Comparison of ENCODE assay signal across 8 cellular contexts in the genomic region with DNA sequence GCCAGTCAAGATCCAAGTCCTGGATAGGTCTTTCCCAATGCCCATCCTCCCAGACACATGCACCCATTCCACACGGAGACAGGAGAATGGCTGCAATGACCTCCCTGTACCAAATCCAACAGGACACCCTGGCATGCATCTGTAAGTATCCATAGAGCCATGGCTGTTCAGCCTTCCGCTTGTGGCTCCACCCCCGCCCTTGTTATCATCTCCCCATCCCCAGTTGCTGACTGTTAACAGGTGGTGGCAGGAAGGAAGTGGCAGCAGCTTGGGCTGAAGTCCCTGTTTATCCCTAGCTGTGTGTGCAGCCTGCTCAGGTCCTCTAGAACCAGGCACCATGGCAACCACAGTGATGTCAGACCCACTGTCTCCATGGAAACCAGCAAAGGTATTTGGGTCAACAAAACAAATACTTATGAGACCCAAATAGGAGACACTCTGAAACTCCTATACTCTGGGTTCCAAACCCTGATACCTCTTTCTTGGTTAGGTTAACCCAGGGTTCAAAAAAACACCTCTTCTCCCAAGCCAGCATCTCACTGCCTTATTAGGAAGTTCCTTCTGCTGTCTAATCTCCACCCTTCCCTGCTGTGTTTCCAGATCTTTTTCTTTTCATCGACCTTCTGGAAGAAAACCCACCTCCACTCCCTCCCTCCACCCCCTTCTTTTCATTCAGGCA. TPM values are rescaled to one million over a fixed set of nuclear protein-coding genes. Genes with fewer than 3 reads are reported as not detected.
A peak's percentile ranks its signal among the peaks of the same experiment; 100 is the strongest.
DNase-seq lines count a peak whose midpoint lies in the region; ATAC-seq, FAIRE-seq and TF ChIP-seq lines count a peak whose summit lies in the region.

No MANE protein-coding gene starts in this region.

- H3K27me3 ChIP-seq in SJSA1 (replicated peaks) (no peaks in the 10 kb centered on the region), right atrium auricular region (no peaks in the 10 kb centered on the region)

- TF ChIP-seq CTCF in A549 (IDR thresholded peaks at IDR 0.05) = no peak
- TF ChIP-seq CTCF in right atrium auricular region (IDR thresholded peaks at IDR 0.05) = no peak

- no peak for FAIRE-seq in A549 (lab: Jason Lieb, UNC)

- ATAC-seq in A549 = peak; percentile 28 to 29; a peak in 4 of 6 replicates
- ATAC-seq in GM18909 (IDR thresholded peaks at IDR 0.05; ENCODE audit: poor library complexity, unreplicated experiment) = peak; percentile 59
- ATAC-seq in HG03139 (IDR thresholded peaks at IDR 0.05; ENCODE audit: unreplicated experiment) = no peak

- H3K4me2 ChIP-seq in A549 = peak overlapping the region; percentile 93

- peak overlapping the region; percentile 94 for H3K27ac Mint-ChIP-seq in activated naive CD8-positive, alpha-beta T cell treated with anti-CD3 and anti-CD28 coated beads for 36 hours

- DNase-seq in A549 (ENCODE audit: low read depth in 1 of 2, low spot score in 1 of 2) (peak in 1 of 2 experiments; percentile 60), HT1080 (ENCODE audit: low read depth) (peak; percentile 71), SJSA1 (ENCODE audit: low read depth in 1 of 2, low spot score in 2 of 2) (no peak), right atrium auricular region (ENCODE audit: low spot score) (no peak), putamen (ENCODE audit: low spot score) (peak; percentile 81)
- DNase-seq in activated naive CD8-positive, alpha-beta T cell treated with anti-CD3 and anti-CD28 coated beads for 36 hours = peak; percentile 83

- peaks cover 21% of the 10 kb centered on the region for H3K4me1 ChIP-seq in A549
- peaks cover 11% of the 10 kb centered on the region for H3K4me1 ChIP-seq in SJSA1 (replicated peaks)
- H3K4me1 ChIP-seq in right atrium auricular region = peaks cover 0 to 47% of the 10 kb centered on the region in 2 donors

- H3K36me3 Mint-ChIP-seq in activated naive CD8-positive, alpha-beta T cell treated with anti-CD3 and anti-CD28 coated beads for 36 hours = peaks cover 5% of the 10 kb centered on the region

- peaks cover 70% of the 10 kb centered on the region for H3K4me1 Mint-ChIP-seq in activated naive CD8-positive, alpha-beta T cell treated with anti-CD3 and anti-CD28 coated beads for 36 hours

- H3K27ac ChIP-seq in A549 (peak overlapping the region; percentile 48 to 82; a peak in 5 of 6 replicates), SJSA1 (peak overlapping the region; percentile 4), right atrium auricular region (peak overlapping the region; percentile 73 to 84)

- TF ChIP-seq RAD21 in A549 (conservative IDR thresholded peaks at IDR 0.05 in 1 of 2, IDR thresholded peaks at IDR 0.05 in 1 of 2) = no peak

- WGBS in A549 (ENCODE audit: missing lambda C conversion rate) = 29% methylated on average over 4 of the region's 4 CpGs

- H3K36me3 ChIP-seq in SJSA1 (peaks cover 21% of the 10 kb centered on the region), right atrium auricular region (peaks cover 22% of the 10 kb centered on the region)

- H3K4me3 Mint-ChIP-seq in activated naive CD8-positive, alpha-beta T cell treated with anti-CD3 and anti-CD28 coated beads for 36 hours = peak overlapping the region; percentile 89

- CTCF ChIA-PET in A549 (lab: Yijun Ruan, JAX) = interaction anchor here (0.6 to 2.4 kb wide), 7 partner anchors 10 to 395 kb away, joined by 3 to 13 read pairs (median 4); partner anchors contain the start of gene PMVK

- POLR2A ChIA-PET in A549 (lab: Yijun Ruan, JAX) = interaction anchor here (0.5 to 2.4 kb wide), 8 partner anchors 9 to 347 kb away, joined by 3 to 26 read pairs (median 4); partner anchors contain the start of genes CKS1B, LENEP, PMVK and SHC1

- no peak for TF ChIP-seq EP300 in A549 (IDR thresholded peaks at IDR 0.05)

- H3K4me3 ChIP-seq in A549 (peak overlapping the region; percentile 49), SJSA1 (peak overlapping the region; percentile 34), right atrium auricular region (peak overlapping the region; percentile 52 to 60)

- H3K9me3 Mint-ChIP-seq in activated naive CD8-positive, alpha-beta T cell treated with anti-CD3 and anti-CD28 coated beads for 36 hours = no peaks in the 10 kb centered on the region

- TF ChIP-seq POLR2A in A549 (IDR thresholded peaks at IDR 0.05; ENCODE audit: low read length) = no peak

- H3K27me3 Mint-ChIP-seq in activated naive CD8-positive, alpha-beta T cell treated with anti-CD3 and anti-CD28 coated beads for 36 hours = no peaks in the 10 kb centered on the region

- H3K9me3 ChIP-seq in A549 (no peaks in the 10 kb centered on the region), SJSA1 (replicated peaks) (no peaks in the 10 kb centered on the region), right atrium auricular region (no peaks in the 10 kb centered on the region)

TF ChIP-seq in A549, 52 proteins besides CTCF, POLR2A, EP300 and RAD21 (continues in another document):
- TF ChIP-seq FOSL2 (IDR thresholded peaks at IDR 0.05) = no peak
- no peak for TF ChIP-seq FOSL2 (CRISPR knock-in tag; IDR thresholded peaks at IDR 0.05)
- no peak for TF ChIP-seq RARB (CRISPR knock-in tag; IDR thresholded peaks at IDR 0.05)
- no peak for TF ChIP-seq POLR2AphosphoS2 (conservative IDR thresholded peaks at IDR 0.05; ENCODE audit: low read length)

RNA-seq across cellular contexts. Expression of gene PBXIP1, which starts 0.7 kb away (rescaled TPM):
- polyA plus RNA-seq in A549 (2011; rRNA removed) (15.0 and 16.8 TPM in 2 replicates), A549 (2017; fragmentation: RNase III; extraction: RNeasy Plus Mini Kit Qiagen cat#74134 plus additional on column Dnase treatment) (13.9 to 22.4 TPM (median 20.8 TPM) in 3 replicates)
- 6.0 and 7.7 TPM in 2 replicates for polyA plus RNA-seq in A549 (2012; cell fraction: cytosol; rRNA removed)
- 18.0 and 20.1 TPM in 2 replicates for polyA plus RNA-seq in A549 (2012; cell fraction: nucleus; rRNA removed)
- 14.2 and 14.3 TPM in 2 replicates for polyA minus RNA-seq in A549 (2011; rRNA and poly(A)+ RNA removed)
- total RNA-seq in HT1080 (2014; rRNA removed; shearing (Covaris generic)) = 12.0 and 13.9 TPM in 2 replicates
- polyA plus RNA-seq in HT1080 (2015; cell fraction: cytosol; rRNA removed) = 13.4 and 18.2 TPM in 2 replicates
- 91.1 and 95.5 TPM in 2 replicates for polyA plus RNA-seq in HT1080 (2015; cell fraction: nucleus; rRNA removed)
- total RNA-seq in SJSA1 (2014; rRNA removed; shearing (Covaris generic)) = 25.2 and 30.2 TPM in 2 replicates
- total RNA-seq in activated naive CD8-positive, alpha-beta T cell treated with anti-CD3 and anti-CD28 coated beads for 36 hours = 10 to 100 TPM; 12.2 to 13.2 TPM
- 100 to 1,000 TPM in 1 of 2 donors, 10 to 100 TPM in 1; 81.4 to 101 TPM for total RNA-seq in right atrium auricular region

RNA-seq across cellular contexts. Expression of gene PYGO2, which starts 6.4 kb away (rescaled TPM):
- 24.6 and 25.8 TPM in 2 replicates for polyA plus RNA-seq in A549 (2011; rRNA removed)
- polyA plus RNA-seq in A549 (2012; cell fraction: cytosol; rRNA removed) = 10.6 and 14.7 TPM in 2 replicates
- 20.7 and 22.9 TPM in 2 replicates for polyA plus RNA-seq in A549 (2012; cell fraction: nucleus; rRNA removed)
- 15.7 to 18.9 TPM (median 18.3 TPM) in 3 replicates for polyA plus RNA-seq in A549 (2017; fragmentation: RNase III; extraction: RNeasy Plus Mini Kit Qiagen cat#74134 plus additional on column Dnase treatment)
- 21.2 and 21.6 TPM in 2 replicates for polyA minus RNA-seq in A549 (2011; rRNA and poly(A)+ RNA removed)
- 26.3 and 32.4 TPM in 2 replicates for total RNA-seq in HT1080 (2014; rRNA removed; shearing (Covaris generic))
- polyA plus RNA-seq in HT1080 (2015; cell fraction: cytosol; rRNA removed) = 30.6 and 31.0 TPM in 2 replicates
- 38.0 and 43.9 TPM in 2 replicates for polyA plus RNA-seq in HT1080 (2015; cell fraction: nucleus; rRNA removed)
- total RNA-seq in SJSA1 (2014; rRNA removed; shearing (Covaris generic)) = 18.0 and 20.0 TPM in 2 replicates
- total RNA-seq in activated naive CD8-positive, alpha-beta T cell treated with anti-CD3 and anti-CD28 coated beads for 36 hours = 10 to 100 TPM; 24.2 to 25.1 TPM
- 10 to 100 TPM; 13.9 to 18.4 TPM for total RNA-seq in right atrium auricular region

RNA-seq across cellular contexts. Expression of gene SHC1, which starts 15.4 kb away (rescaled TPM):
- 174 and 203 TPM in 2 replicates for polyA plus RNA-seq in A549 (2011; rRNA removed)
- 156 and 206 TPM in 2 replicates for polyA plus RNA-seq in A549 (2012; cell fraction: cytosol; rRNA removed)
- polyA plus RNA-seq in A549 (2012; cell fraction: nucleus; rRNA removed) = 288 and 324 TPM in 2 replicates
- polyA plus RNA-seq in A549 (2017; fragmentation: RNase III; extraction: RNeasy Plus Mini Kit Qiagen cat#74134 plus additional on column Dnase treatment) = 117 to 124 TPM (median 118 TPM) in 3 replicates
- polyA minus RNA-seq in A549 (2011; rRNA and poly(A)+ RNA removed) = 278 and 293 TPM in 2 replicates
- total RNA-seq in HT1080 (2014; rRNA removed; shearing (Covaris generic)) = 126 and 173 TPM in 2 replicates
- polyA plus RNA-seq in HT1080 (2015; cell fraction: cytosol; rRNA removed) = 166 and 179 TPM in 2 replicates
- 470 and 539 TPM in 2 replicates for polyA plus RNA-seq in HT1080 (2015; cell fraction: nucleus; rRNA removed)
- total RNA-seq in SJSA1 (2014; rRNA removed; shearing (Covaris generic)) = 101 and 155 TPM in 2 replicates
- total RNA-seq in activated naive CD8-positive, alpha-beta T cell treated with anti-CD3 and anti-CD28 coated beads for 36 hours = 10 to 100 TPM; 34.7 to 38.4 TPM
- total RNA-seq in right atrium auricular region = 10 to 100 TPM; 69.5 to 80.5 TPM

RNA-seq across cellular contexts. Expression of gene PMVK, which starts 18.7 kb away (rescaled TPM):
- polyA plus RNA-seq in A549 (2011; rRNA removed) (31.4 and 35.7 TPM in 2 replicates), A549 (2017; fragmentation: RNase III; extraction: RNeasy Plus Mini Kit Qiagen cat#74134 plus additional on column Dnase treatment) (52.0 to 57.3 TPM (median 53.0 TPM) in 3 replicates)
- polyA plus RNA-seq in A549 (2012; cell fraction: cytosol; rRNA removed) = 47.5 and 53.3 TPM in 2 replicates
- 21.6 and 22.7 TPM in 2 replicates for polyA plus RNA-seq in A549 (2012; cell fraction: nucleus; rRNA removed)
- 16.2 and 16.8 TPM in 2 replicates for polyA minus RNA-seq in A549 (2011; rRNA and poly(A)+ RNA removed)
- total RNA-seq in HT1080 (2014; rRNA removed; shearing (Covaris generic)) = 6.2 and 10.8 TPM in 2 replicates
- polyA plus RNA-seq in HT1080 (2015; cell fraction: cytosol; rRNA removed) = 19.5 and 23.2 TPM in 2 replicates
- polyA plus RNA-seq in HT1080 (2015; cell fraction: nucleus; rRNA removed) = 7.5 and 9.4 TPM in 2 replicates
- total RNA-seq in SJSA1 (2014; rRNA removed; shearing (Covaris generic)) = 0.41 and 4.7 TPM in 2 replicates
- 10 to 100 TPM; 29.8 to 32.8 TPM for total RNA-seq in activated naive CD8-positive, alpha-beta T cell treated with anti-CD3 and anti-CD28 coated beads for 36 hours
- 10 to 100 TPM; 15.7 to 21.2 TPM for total RNA-seq in right atrium auricular region

RNA-seq across cellular contexts. Expression of gene CKS1B, which starts 19.3 kb away (rescaled TPM):
- polyA plus RNA-seq in A549 (2011; rRNA removed) (725 and 787 TPM in 2 replicates), A549 (2017; fragmentation: RNase III; extraction: RNeasy Plus Mini Kit Qiagen cat#74134 plus additional on column Dnase treatment) (345 to 366 TPM (median 356 TPM) in 3 replicates)
- polyA plus RNA-seq in A549 (2012; cell fraction: cytosol; rRNA removed) = 882 and 1,176 TPM in 2 replicates
- 218 and 329 TPM in 2 replicates for polyA plus RNA-seq in A549 (2012; cell fraction: nucleus; rRNA removed)
- 251 and 266 TPM in 2 replicates for polyA minus RNA-seq in A549 (2011; rRNA and poly(A)+ RNA removed)
- 210 and 222 TPM in 2 replicates for total RNA-seq in HT1080 (2014; rRNA removed; shearing (Covaris generic))
- polyA plus RNA-seq in HT1080 (2015; cell fraction: cytosol; rRNA removed) = 139 and 187 TPM in 2 replicates
- 67.1 and 86.8 TPM in 2 replicates for polyA plus RNA-seq in HT1080 (2015; cell fraction: nucleus; rRNA removed)
- total RNA-seq in SJSA1 (2014; rRNA removed; shearing (Covaris generic)) = 290 and 338 TPM in 2 replicates
- 100 to 1,000 TPM; 156 TPM for total RNA-seq in activated naive CD8-positive, alpha-beta T cell treated with anti-CD3 and anti-CD28 coated beads for 36 hours
- 10 to 100 TPM; 20.0 to 23.8 TPM for total RNA-seq in right atrium auricular region

Comparison
In these comparisons a context has a peak if more than half of its experiments do, and no peak if none do; other contexts are left out.
1. DNase-seq: peak in HT1080 (single experiment), activated naive CD8-positive, alpha-beta T cell treated with anti-CD3 and anti-CD28 coated beads for 36 hours (single experiment) and putamen (single experiment); none in SJSA1 (0 of 2) and right atrium auricular region (single experiment).
2. H3K27ac ChIP-seq: peak in every context shown above with its lines; median percentile 78 in right atrium auricular region; 65 in A549; 4 in SJSA1.
3. Peak in every context shown above with its lines, with median percentiles within 50 percentile points of each other: H3K4me3 ChIP-seq.